In the genomic region with DNA sequence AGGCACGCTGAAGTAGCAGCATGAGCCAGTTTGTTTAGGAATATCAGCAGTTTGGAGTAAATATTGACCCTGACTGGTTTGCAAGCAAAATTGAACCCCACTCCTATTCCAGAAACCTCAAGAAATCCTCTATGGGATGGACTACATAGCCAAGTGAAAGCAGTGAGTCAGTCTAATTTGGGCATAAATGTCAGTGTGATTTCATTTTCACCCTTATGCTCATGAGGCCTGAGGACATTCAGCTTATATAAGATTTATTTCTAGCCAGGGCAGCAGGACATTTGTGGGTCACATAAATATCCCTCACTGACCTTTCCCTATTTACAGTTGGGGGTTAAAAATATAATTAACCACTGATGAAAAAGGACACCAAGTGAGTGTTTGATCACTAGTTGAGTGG, we compare ENCODE assay signal across 21 cellular contexts.
"Had no signal": no experiment of that assay in that cellular context is flagged by ENCODE, and none has a peak within 500 bp of the region (broad histone marks: within the 10 kb centered on the region; RNA-seq: fewer than 3 reads in every experiment).

No MANE protein-coding gene starts in this region.

- H3K4me3 ChIP-seq: MG63, SJCRH30 had no signal

- ATAC-seq: HepG2, SK-N-SH treated with all-trans-retinoic acid at 6 μM for 48 hours had no signal

- DNase-seq: IMR-90, Karpas-422, KG1, MG63, NCI-H1092, NCI-H1105 treated with DMSO at 0.1 percent for 48 hours, NCI-H1417 treated with DMSO at 0.1 percent for 48 hours, NCI-H146, NCI-H1694 treated with DMSO at 0.1 percent for 48 hours, NCI-H1930, NCI-H2081, NCI-H2107, NCI-H2227 treated with DMSO at 0.1 percent for 48 hours, NCI-H524, NCI-H526 treated with DMSO at 0.1 percent for 48 hours, NCI-H774, RPMI8226, SHP77 treated with DMSO at 0.1 percent for 48 hours, SJCRH30 had no signal

- H3K36me3 ChIP-seq: MG63, SJCRH30 had no signal

- H3K27ac ChIP-seq: SJCRH30 had no signal

- H3K9me3 ChIP-seq: MG63, SJCRH30 had no signal

- H3K27me3 ChIP-seq: MG63, SJCRH30 had no signal

- H3K4me1 ChIP-seq: SJCRH30 had no signal
